In the genomic region with DNA sequence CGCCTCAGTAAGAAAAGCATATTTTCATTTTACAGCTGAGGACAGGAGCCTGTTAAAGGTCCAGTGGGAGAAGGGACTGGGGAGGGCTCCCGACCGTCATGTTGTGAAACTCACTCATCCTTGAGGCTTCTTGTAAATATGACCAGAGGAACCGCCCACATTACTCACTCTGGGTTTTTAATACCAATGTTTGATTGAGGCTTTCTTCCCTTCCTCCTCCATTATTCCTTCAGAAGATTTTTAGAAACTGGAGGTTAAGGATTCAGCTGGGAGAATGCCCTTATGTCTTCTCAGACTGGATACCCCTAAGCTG, we compare ENCODE assay signal across 9 cellular contexts.
DNase-seq lines count a peak whose midpoint lies in the region; ATAC-seq and TF ChIP-seq lines count a peak whose summit lies in the region.
"Had no signal": no experiment of that assay in that cellular context is flagged by ENCODE, and none has a peak within 500 bp of the region (broad histone marks: within the 10 kb centered on the region; RNA-seq: fewer than 3 reads in every experiment).

No MANE protein-coding gene starts in this region.

- DNase-seq in EH (ENCODE audit: low read depth) (peak; percentile 78), IMR-90 (peak; percentile 68), glomerular visceral epithelial cell (ENCODE audit: extremely low spot score) (peak; percentile 51), COR-L47 (lab: John Stamatoyannopoulos, UW) (no peak), tibial nerve (ENCODE audit: low spot score in 2 of 2) (no peak), NCI-H1092 (lab: John Stamatoyannopoulos, UW) (no peak)
- no peak for DNase-seq in stimulated activated CD4-positive, alpha-beta T cell treated with anti-CD3 and anti-CD28 coated beads, Interleukin-12 subunit alpha, Interleukin-12 subunit beta, amount 100 ng/mL, for 4 hours
- DNase-seq: aorta had no signal

- no peak overlapping the region for H2AK9ac ChIP-seq in IMR-90 (replicated peaks; ENCODE audit: low read depth, low read length, poor library complexity)

- H3K27me3 ChIP-seq in IMR-90 (ENCODE audit: control insufficient read depth, insufficient read depth, low read length) (no peaks in the 10 kb centered on the region), tibial nerve (no peaks in the 10 kb centered on the region)

- H4K8ac ChIP-seq in IMR-90 (ENCODE audit: low read depth in 2 of 2, low read length in 2 of 2), result no peak overlapping the region; a peak in 1 of 4 replicates

- no peak for TF ChIP-seq EP300 in tibial nerve (IDR thresholded peaks at IDR 0.05)

- no peak for TF ChIP-seq RAD21 in IMR-90 (IDR thresholded peaks at IDR 0.05; ENCODE audit: low read length)

- dilution Hi-C loops in IMR-90 (cut with HindIII; ENCODE audit: low sequenced_read_pairs, unreplicated experiment), result no loop called here

- no peak overlapping the region for H4K91ac ChIP-seq in IMR-90 (ENCODE audit: insufficient read depth, low read depth, low read length)

- peak overlapping the region; percentile 11; the same call in 1 of the 2 replicates for H3K4ac ChIP-seq in IMR-90 (ENCODE audit: low read depth, low read length)

- H3K18ac ChIP-seq in IMR-90 (ENCODE audit: low read depth, low read length), result no peak overlapping the region

- no peak overlapping the region for H2AK5ac ChIP-seq in IMR-90 (ENCODE audit: low read depth, low read length)

- no peak overlapping the region for H3K56ac ChIP-seq in IMR-90 (ENCODE audit: extremely low read depth, insufficient read depth, low read length)

- no peak overlapping the region for H3K9ac ChIP-seq in IMR-90 (ENCODE audit: low read depth, low read length)

- H3K4me2 ChIP-seq in IMR-90 (ENCODE audit: low read depth, low read length), result no peak overlapping the region

- H2BK15ac ChIP-seq in IMR-90 (ENCODE audit: low read depth, low read length), result no peak overlapping the region

- no CpG with 5 or more reads among the region's 4 CpGs for WGBS in IMR-90 (ENCODE audit: extremely low coverage in 2 of 2, insufficient read length in 1 of 2), 2 experiments
- 50 to 59% methylated on average over 4 of the region's 4 CpGs for WGBS in tibial nerve, 2 donors

- H2BK20ac ChIP-seq in IMR-90 (ENCODE audit: low read depth, low read length), result no peak overlapping the region

- H3K4me3 ChIP-seq in IMR-90 (ENCODE audit: insufficient read depth, low read depth, low read length), result no peak overlapping the region
- H3K4me3 ChIP-seq in tibial nerve, result no peak overlapping the region

- peaks cover 27% of the 10 kb centered on the region for H3K36me3 ChIP-seq in IMR-90 (ENCODE audit: control insufficient read depth, insufficient read depth, low read length)
- peaks cover 0 to 11% (median 0%) of the 10 kb centered on the region in 3 donors for H3K36me3 ChIP-seq in tibial nerve

- H3K4me1 ChIP-seq in IMR-90 (ENCODE audit: control insufficient read depth, insufficient read depth, low read length), result peaks cover 11% of the 10 kb centered on the region
- peaks cover 0 to 7% (median 0%) of the 10 kb centered on the region in 4 donors for H3K4me1 ChIP-seq in tibial nerve

- CTCF ChIA-PET in IMR-90 (lab: Yijun Ruan, JAX), result no interaction called here

- H2AFZ ChIP-seq in IMR-90 (replicated peaks; ENCODE audit: low read length, poor library complexity), result no peak overlapping the region

- H3K79me1 ChIP-seq in IMR-90 (ENCODE audit: low read depth in 1 of 2, low read length in 2 of 2), result peaks cover 13 to 38% of the 10 kb centered on the region in 2 experiments

- POLR2A ChIA-PET in IMR-90 (lab: Charles Lee; ENCODE audit: unreplicated experiment), result no interaction called here

- peak overlapping the region; percentile 43; the same call in 1 of the 2 replicates for H3K14ac ChIP-seq in IMR-90 (replicated peaks; ENCODE audit: low read depth, low read length)

- peak overlapping the region; percentile 59 for H2BK5ac ChIP-seq in IMR-90 (ENCODE audit: low read depth, low read length, poor library complexity, severe bottlenecking)

- H4K5ac ChIP-seq in IMR-90 (ENCODE audit: low read depth, low read length), result 0 out of 2 replicates have a peak overlapping the region, but pooled peaks have one; percentile 16

- no TSS peak for BruUV-seq in IMR-90 (replicated peaks; lab: Mats Ljungman, UMichigan)

- H3K23ac ChIP-seq in IMR-90 (ENCODE audit: low read depth, low read length), result no peak overlapping the region

- TF ChIP-seq POLR2A in IMR-90 (IDR thresholded peaks at IDR 0.05; ENCODE audit: low read depth, low read length) (peak; percentile 20; the same call in 1 of the 2 replicates), tibial nerve (IDR thresholded peaks at IDR 0.05) (no peak)

- H4K20me1 ChIP-seq in IMR-90 (ENCODE audit: insufficient read depth, low read length), result no peaks in the 10 kb centered on the region; the same call in 1 of the 2 replicates

- ATAC-seq in GM21576 (IDR thresholded peaks at IDR 0.05; ENCODE audit: unreplicated experiment) (peak; percentile 55), IMR-90 (ENCODE audit: low read depth) (peak; percentile 15)

- TF ChIP-seq CTCF in IMR-90 (conservative IDR thresholded peaks at IDR 0.05; ENCODE audit: low read depth, low read length) (no peak), tibial nerve (IDR thresholded peaks at IDR 0.05) (no peak)

- intact Hi-C loops in IMR-90 (cut with micrococcal nuclease), result no loop called here

- in situ Hi-C loops in IMR-90 (cut with MboI; ENCODE audit: low sequenced_read_pairs), result no loop called here

- H3K9me3 ChIP-seq in IMR-90 (ENCODE audit: control insufficient read depth, insufficient read depth, low read length), result no peaks in the 10 kb centered on the region
- no peaks in the 10 kb centered on the region for H3K9me3 ChIP-seq in tibial nerve

- H3K9me1 ChIP-seq in IMR-90 (ENCODE audit: insufficient read depth, low read length), result peaks cover 16% of the 10 kb centered on the region

- H2BK120ac ChIP-seq in IMR-90 (ENCODE audit: low read depth, low read length), result no peak overlapping the region

- H3K27ac ChIP-seq in IMR-90 (ENCODE audit: insufficient read depth, low read length) (no peak overlapping the region), tibial nerve (no peak overlapping the region)

TF ChIP-seq in IMR-90, 13 proteins besides CTCF, POLR2A, EP300 and RAD21:
- TF ChIP-seq CEBPB (IDR thresholded peaks at IDR 0.05; ENCODE audit: low read depth, low read length) (peak; percentile 56), FOS (IDR thresholded peaks at IDR 0.05; ENCODE audit: low read depth, low read length) (no peak)
TF ChIP-seq in IMR-90: peak in this region for 1.

Comparison
In these comparisons a context has a peak if more than half of its experiments do, and no peak if none do; other contexts are left out.
1. DNase-seq: peak in EH (single experiment), IMR-90 (single experiment) and glomerular visceral epithelial cell (single experiment); none in COR-L47 (single experiment), tibial nerve (0 of 2), stimulated activated CD4-positive, alpha-beta T cell treated with anti-CD3 and anti-CD28 coated beads, Interleukin-12 subunit alpha, Interleukin-12 subunit beta, amount 100 ng/mL, for 4 hours (single experiment) and NCI-H1092 (single experiment).